In genomic region chr12:26126340-26127284, GRCh38 we compare ENCODE assay signal across 8 cellular contexts. TPM values are rescaled to one million over a fixed set of nuclear protein-coding genes. Genes with fewer than 3 reads are reported as not detected.
DNase-seq lines count a peak whose midpoint lies in the region; ATAC-seq, FAIRE-seq and TF ChIP-seq lines count a peak whose summit lies in the region.

No MANE protein-coding gene starts in this region.

- peaks cover 25% of the 10 kb centered on the region for H3K4me1 ChIP-seq in CD8-positive, alpha-beta memory T cell (ENCODE audit: insufficient read depth, low read length)
- H3K4me1 ChIP-seq in Peyer's patch (peaks cover 0 to 21% (median 2%) of the 10 kb centered on the region in 4 donors), hepatocyte (ENCODE audit: insufficient read depth) (peaks cover 12% of the 10 kb centered on the region)

- H3K4me2 ChIP-seq in hepatocyte: peak overlapping the region; percentile 93

- no peaks in the 10 kb centered on the region for H4K20me1 ChIP-seq in hepatocyte (ENCODE audit: insufficient read depth, poor library complexity, severe bottlenecking)

- DNase-seq in CD8-positive, alpha-beta memory T cell: no peak
- DNase-seq in GM19239 (ENCODE audit: insufficient read length, low spot score) (no peak), Peyer's patch (peak; percentile 78 to 90 (median 89)), astrocyte of the spinal cord (ENCODE audit: low read depth, low spot score) (peak; percentile 83), hepatocyte (ENCODE audit: low spot score) (peak; percentile 92), posterior cingulate gyrus (peak; percentile 76 to 98 (median 88)), GF-D8 (lab: John Stamatoyannopoulos, UW) (no peak)

- no peak overlapping the region for H3K27ac Mint-ChIP-seq in CD8-positive, alpha-beta memory T cell

- intact Hi-C loops in posterior cingulate gyrus (cut with DNase I): loop anchor here (2.0 to 5.0 kb wide), 3 partner anchors 70 to 486 kb away; no protein-coding TSS in a partner anchor

- H3K4me1 Mint-ChIP-seq in CD8-positive, alpha-beta memory T cell: peaks cover 29 to 53% (median 35%) of the 10 kb centered on the region in 3 donors

- ATAC-seq in HG03571 (IDR thresholded peaks at IDR 0.05; ENCODE audit: unreplicated experiment): peak; percentile 45

- H3K9me3 Mint-ChIP-seq in CD8-positive, alpha-beta memory T cell: peaks cover 0 to under 1% (median 0%) of the 10 kb centered on the region in 5 donors

- H3K4me3 ChIP-seq in CD8-positive, alpha-beta memory T cell (ENCODE audit: low read length): peak overlapping the region; percentile 13
- peak overlapping the region; percentile 52 to 72 (median 64) for H3K4me3 ChIP-seq in Peyer's patch
- H3K4me3 ChIP-seq in astrocyte of the spinal cord (ENCODE audit: low read depth, low read length): peak overlapping the region; percentile 64
- H3K4me3 ChIP-seq in hepatocyte: peak overlapping the region; percentile 47

- CTCF ChIA-PET in CD8-positive, alpha-beta memory T cell (lab: Charles Lee): no interaction called here

- no peaks in the 10 kb centered on the region for H3K79me2 ChIP-seq in hepatocyte

- peak overlapping the region; percentile 65 for H2AFZ ChIP-seq in hepatocyte

- peak overlapping the region in 6 of 7 donors; percentile 79 to 90 (median 79) for H3K4me3 Mint-ChIP-seq in CD8-positive, alpha-beta memory T cell

- H3K9me3 ChIP-seq in CD8-positive, alpha-beta memory T cell (ENCODE audit: low read length): no peaks in the 10 kb centered on the region
- H3K9me3 ChIP-seq in Peyer's patch (no peaks in the 10 kb centered on the region), hepatocyte (ENCODE audit: low read depth) (no peaks in the 10 kb centered on the region)

- H3K36me3 ChIP-seq in CD8-positive, alpha-beta memory T cell (ENCODE audit: insufficient read depth, low read length): no peaks in the 10 kb centered on the region
- no peaks in the 10 kb centered on the region for H3K36me3 ChIP-seq in Peyer's patch
- no peaks in the 10 kb centered on the region for H3K36me3 ChIP-seq in hepatocyte (replicated peaks; ENCODE audit: insufficient read depth, low read depth)

- TF ChIP-seq POLR2A in Peyer's patch (IDR thresholded peaks at IDR 0.05): no peak

- peaks cover 68 to 76% of the 10 kb centered on the region in 2 donors for H3K27me3 Mint-ChIP-seq in CD8-positive, alpha-beta memory T cell

- peak in 4 of 6 experiments; percentile 5 to 27 (median 12) for TF ChIP-seq CTCF in Peyer's patch (IDR thresholded peaks at IDR 0.05)
- TF ChIP-seq CTCF in astrocyte of the spinal cord (IDR thresholded peaks at IDR 0.05; ENCODE audit: low read depth, low read length): peak; percentile 20
- TF ChIP-seq CTCF in hepatocyte (IDR thresholded peaks at IDR 0.05; ENCODE audit: poor library complexity): peak; percentile 25

- H3K27ac ChIP-seq in CD8-positive, alpha-beta memory T cell (ENCODE audit: low read depth, low read length): no peak overlapping the region
- peak overlapping the region; percentile 86 to 94 (median 90) for H3K27ac ChIP-seq in Peyer's patch
- peak overlapping the region; percentile 60 for H3K27ac ChIP-seq in hepatocyte

- peak; percentile 83 for FAIRE-seq in GM19239 (lab: Jason Lieb, UNC)

- H3K9me2 ChIP-seq in hepatocyte (replicated peaks; ENCODE audit: insufficient read depth): no peaks in the 10 kb centered on the region

- H3K36me3 Mint-ChIP-seq in CD8-positive, alpha-beta memory T cell: no peaks in the 10 kb centered on the region

- WGBS in hepatocyte (ENCODE audit: low lambda C conversion rate, missing lambda C conversion rate): 4% methylated on average over 60 of the region's 60 CpGs

- in situ Hi-C loops in astrocyte of the spinal cord (cut with HindIII; ENCODE audit: low sequenced_read_pairs): no loop called here

- POLR2A ChIA-PET in CD8-positive, alpha-beta memory T cell (lab: Charles Lee): no interaction called here

- H3K27me3 ChIP-seq in CD8-positive, alpha-beta memory T cell (ENCODE audit: insufficient read depth, low read length, poor library complexity, severe bottlenecking): peaks cover 43% of the 10 kb centered on the region
- no peaks in the 10 kb centered on the region for H3K27me3 ChIP-seq in Peyer's patch
- H3K27me3 ChIP-seq in hepatocyte: peaks cover 72% of the 10 kb centered on the region

RNA-seq across cellular contexts. Expression of gene BHLHE41, which starts 1.8 kb away (rescaled TPM):
- not detected for total RNA-seq in CD8-positive, alpha-beta memory T cell
- not detected for polyA plus RNA-seq in CD8-positive, alpha-beta memory T cell
- total RNA-seq in Peyer's patch (10 to 100 TPM in 1 of 4 donors, 1 to 10 TPM in 2, under 1 TPM in 1; 0.18 to 11.6 (median 2.2) TPM), hepatocyte (1.6 and 2.4 TPM in 2 replicates)
- polyA plus RNA-seq in hepatocyte: 3.6 and 4.9 TPM in 2 replicates

Comparison
In these comparisons a context has a peak if more than half of its experiments do, and no peak if none do; other contexts are left out.
1. DNase-seq: peak in Peyer's patch (3 of 3), astrocyte of the spinal cord (single experiment), hepatocyte (single experiment) and posterior cingulate gyrus (10 of 10); none in CD8-positive, alpha-beta memory T cell (0 of 5), GM19239 (single experiment) and GF-D8 (single experiment).
2. H3K4me3 ChIP-seq: peak in every context shown above with its lines; median percentile 64 in Peyer's patch; 64 in astrocyte of the spinal cord; 47 in hepatocyte; 13 in CD8-positive, alpha-beta memory T cell.
3. Peak in every context shown above with its lines, with median percentiles within 50 percentile points of each other: CTCF ChIP-seq.